Comparison of ENCODE assay signal across 20 cellular contexts in the genomic region with DNA sequence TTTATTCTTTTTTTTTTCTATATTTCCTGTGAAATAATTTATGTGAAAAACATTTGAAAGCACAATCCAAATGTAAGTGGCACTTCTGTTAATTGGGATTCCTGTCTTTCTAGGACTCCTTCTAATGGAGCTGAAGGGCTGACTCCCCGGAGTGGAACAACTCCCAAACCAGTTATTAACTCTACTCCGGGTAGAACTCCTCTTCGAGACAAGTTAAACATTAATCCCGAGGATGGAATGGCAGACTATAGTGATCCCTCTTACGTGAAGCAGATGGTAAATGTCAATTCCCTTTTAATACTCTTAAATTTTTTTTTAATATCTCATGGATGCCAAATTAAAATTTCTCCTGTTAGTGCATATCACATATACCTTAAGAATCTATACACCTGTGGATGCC. TPM values are rescaled to one million over a fixed set of nuclear protein-coding genes. Genes with fewer than 3 reads are reported as not detected.
DNase-seq lines count a peak whose midpoint lies in the region; ATAC-seq, FAIRE-seq and TF ChIP-seq lines count a peak whose summit lies in the region.
"Had no signal": no experiment of that assay in that cellular context is flagged by ENCODE, and none has a peak within 500 bp of the region (broad histone marks: within the 10 kb centered on the region; RNA-seq: fewer than 3 reads in every experiment).

No MANE protein-coding gene starts in this region.

- DNase-seq in right lobe of liver, result no peak
- DNase-seq in HepG2 (ENCODE audit: low spot score), result no peak
- DNase-seq in NCI-H2227 treated with DMSO at 0.1 percent for 48 hours (lab: John Stamatoyannopoulos, UW), result peak; percentile 73
- no peak for DNase-seq in left lobe of liver (ENCODE audit: low spot score)
- no peak for DNase-seq in WERI-Rb-1
- no peak for DNase-seq in anterior cingulate cortex (lab: John Stamatoyannopoulos, UW)
- DNase-seq in testis, result no peak
- DNase-seq: CD4-positive, alpha-beta memory T cell; DMS153; NCI-H1436; NCI-H2029; NCI-H2171 treated with DMSO at 0.1 percent for 48 hours; NCI-H748 treated with DMSO at 0.1 percent for 48 hours; PC-3; RPMI8226; SHP77 treated with DMSO at 0.1 percent for 48 hours; SK-N-SH had no signal

- TF ChIP-seq EP300 in HepG2 (IDR thresholded peaks at IDR 0.05; ENCODE audit: low read depth in 2 of 2, low read length in 2 of 2), result no peak
- no peak for TF ChIP-seq EP300 in HepG2 (CRISPR knock-in tag; IDR thresholded peaks at IDR 0.05; ENCODE audit: borderline replicate concordance)

- POLR2A ChIA-PET in HepG2 (lab: Yijun Ruan, JAX), result no interaction called here

- H3K27me3 ChIP-seq in right lobe of liver (no peaks in the 10 kb centered on the region), HepG2 (ENCODE audit: control insufficient read depth in 1 of 2, insufficient read depth in 2 of 2, low read length in 2 of 2) (no peaks in the 10 kb centered on the region), WERI-Rb-1 (ENCODE audit: insufficient read depth, low read depth, severe bottlenecking) (no peaks in the 10 kb centered on the region), testis (no peaks in the 10 kb centered on the region)
- H3K27me3 ChIP-seq: BLaER1 had no signal

- H3K9me3 ChIP-seq in right lobe of liver (no peaks in the 10 kb centered on the region), HepG2 (ENCODE audit: low read length) (no peaks in the 10 kb centered on the region), WERI-Rb-1 (ENCODE audit: severe bottlenecking) (no peaks in the 10 kb centered on the region), testis (no peaks in the 10 kb centered on the region)
- H3K9me3 ChIP-seq: SK-N-SH had no signal

- H3K4me1 ChIP-seq in right lobe of liver (peaks cover 0 to 11% (median 0%) of the 10 kb centered on the region in 4 donors), HepG2 (ENCODE audit: insufficient read depth, low read length) (peaks cover 5% of the 10 kb centered on the region; the same call in 1 of the 2 replicates), testis (no peaks in the 10 kb centered on the region)
- H3K4me1 ChIP-seq: BLaER1 had no signal

- TF ChIP-seq POLR2A in right lobe of liver (IDR thresholded peaks at IDR 0.05), result no peak
- no peak for TF ChIP-seq POLR2A in HepG2 (IDR thresholded peaks at IDR 0.05; ENCODE audit: insufficient read depth in 1 of 2, low read depth in 2 of 2, low read length in 2 of 2)
- TF ChIP-seq POLR2A in testis (IDR thresholded peaks at IDR 0.05), result no peak

- no peak overlapping the region for H3K9ac ChIP-seq in HepG2 (ENCODE audit: insufficient read depth, low read depth, low read length)
- H3K9ac ChIP-seq: BLaER1, SK-N-SH had no signal

- WGBS in right lobe of liver (ENCODE audit: insufficient coverage, low coverage, low lambda C conversion rate, missing lambda C conversion rate), result 47% methylated on average over 5 of the region's 5 CpGs
- WGBS in HepG2 (ENCODE audit: low lambda C conversion rate), result 73% methylated on average over 5 of the region's 5 CpGs
- 90 to 93% methylated on average over 5 of the region's 5 CpGs for WGBS in testis, 2 donors

- no peak overlapping the region for H3K4me3 ChIP-seq in right lobe of liver
- no peak overlapping the region for H3K4me3 ChIP-seq in HepG2 (replicated peaks in 1 of 3; ENCODE audit: insufficient read depth in 1 of 3, low read depth in 2 of 3, low read length in 3 of 3)
- H3K4me3 ChIP-seq in WERI-Rb-1 (ENCODE audit: low read depth, low read length), result no peak overlapping the region
- no peak overlapping the region for H3K4me3 ChIP-seq in testis
- H3K4me3 ChIP-seq: BLaER1, K562 had no signal

- H3K4me2 ChIP-seq in HepG2 (ENCODE audit: low read depth, low read length), result no peak overlapping the region
- H3K4me2 ChIP-seq: BLaER1, SK-N-SH had no signal

- H3K79me2 ChIP-seq in HepG2 (ENCODE audit: insufficient read depth, low read length), result peaks cover 2% of the 10 kb centered on the region

- peaks cover 4 to 79% (median 32%) of the 10 kb centered on the region in 4 donors for H3K36me3 ChIP-seq in right lobe of liver
- peaks cover 25 to 79% of the 10 kb centered on the region in 2 experiments for H3K36me3 ChIP-seq in HepG2 (replicated peaks in 1 of 2; ENCODE audit: control insufficient read depth in 1 of 2, insufficient read depth in 2 of 2, low read length in 2 of 2)
- H3K36me3 ChIP-seq in WERI-Rb-1, result peaks cover 92% of the 10 kb centered on the region
- H3K36me3 ChIP-seq in testis (ENCODE audit: low read depth, missing control alignments), result no peaks in the 10 kb centered on the region

- intact Hi-C loops in right lobe of liver (cut with DNase I) (no loop called here), HepG2 (cut with micrococcal nuclease; ENCODE audit: unreplicated experiment) (no loop called here), testis (cut with DNase I; ENCODE audit: low total_unique reads) (no loop called here)

- no TSS peak for BruUV-seq in HepG2 (replicated peaks; lab: Mats Ljungman, UMichigan)

- H3K27ac ChIP-seq in right lobe of liver, result no peak overlapping the region
- no peak overlapping the region for H3K27ac ChIP-seq in HepG2 (ENCODE audit: extremely low read length, insufficient read depth, low read length)
- no peak overlapping the region for H3K27ac ChIP-seq in WERI-Rb-1
- H3K27ac ChIP-seq in testis, result no peak overlapping the region
- H3K27ac ChIP-seq: BLaER1 had no signal

- no peak for TF ChIP-seq RAD21 in HepG2 (CRISPR knock-in tag; IDR thresholded peaks at IDR 0.05)

- in situ Hi-C loops in HepG2 (cut with HindIII; ENCODE audit: extremely low pct_ligation_motif_present, low pct_unique_long_range_greater_than_20kb), result no loop called here

- no peaks in the 10 kb centered on the region for H4K20me1 ChIP-seq in HepG2 (ENCODE audit: insufficient read depth, low read length)

- no peak overlapping the region for H2AFZ ChIP-seq in HepG2 (ENCODE audit: low read length)

- no peak for FAIRE-seq in HepG2 (lab: Jason Lieb, UNC)
- FAIRE-seq: A204.1, K562 had no signal

- TF ChIP-seq CTCF in right lobe of liver (IDR thresholded peaks at IDR 0.05) (no peak), HepG2 (CRISPR knock-in tag; IDR thresholded peaks at IDR 0.05) (no peak), WERI-Rb-1 (IDR thresholded peaks at IDR 0.05; ENCODE audit: low read depth, low read length) (no peak), testis (IDR thresholded peaks at IDR 0.05) (no peak)

- CTCF ChIA-PET in HepG2 (lab: Yijun Ruan, JAX; ENCODE audit: low intra/inter-chr PET ratio, low total read pairs), result no interaction called here

- ATAC-seq in right lobe of liver (peak; percentile 52 to 85 (median 62)), HepG2 (no peak), left lobe of liver (peak; percentile 84)
- ATAC-seq: K562, PC-3 had no signal

TF ChIP-seq in HepG2, 621 proteins besides CTCF, POLR2A, EP300 and RAD21 (continues in another document):
- TF ChIP-seq, protein P1, sequence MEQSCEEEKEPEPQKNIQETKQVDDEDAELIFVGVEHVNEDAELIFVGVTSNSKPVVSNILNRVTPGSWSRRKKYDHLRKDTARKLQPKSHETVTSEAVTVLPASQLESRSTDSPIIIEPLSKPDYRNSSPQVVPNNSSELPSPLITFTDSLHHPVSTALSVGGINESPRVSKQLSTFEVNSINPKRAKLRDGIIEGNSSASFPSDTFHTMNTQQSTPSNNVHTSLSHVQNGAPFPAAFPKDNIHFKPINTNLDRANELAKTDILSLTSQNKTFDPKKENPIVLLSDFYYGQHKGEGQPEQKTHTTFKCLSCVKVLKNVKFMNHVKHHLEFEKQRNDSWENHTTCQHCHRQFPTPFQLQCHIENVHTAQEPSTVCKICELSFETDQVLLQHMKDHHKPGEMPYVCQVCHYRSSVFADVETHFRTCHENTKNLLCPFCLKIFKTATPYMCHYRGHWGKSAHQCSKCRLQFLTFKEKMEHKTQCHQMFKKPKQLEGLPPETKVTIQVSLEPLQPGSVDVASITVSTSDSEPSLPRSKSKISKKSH (CRISPR knock-in tag; IDR thresholded peaks at IDR 0.05; ENCODE audit: borderline replicate concordance), result no peak
- TF ChIP-seq HOXA7 (CRISPR knock-in tag; IDR thresholded peaks at IDR 0.05), result no peak
- no peak for TF ChIP-seq ETV6 (CRISPR knock-in tag; conservative IDR thresholded peaks at IDR 0.05)
- no peak for TF ChIP-seq IKZF4 (CRISPR knock-in tag; IDR thresholded peaks at IDR 0.05; ENCODE audit: borderline replicate concordance, low read depth, not compliant biosample characterization)
- TF ChIP-seq ZNF30 (CRISPR knock-in tag; IDR thresholded peaks at IDR 0.05), result no peak
- TF ChIP-seq ZNF207 (IDR thresholded peaks at IDR 0.05; ENCODE audit: borderline replicate concordance), result no peak

RNA-seq across cellular contexts. Expression of a gene that starts 35.0 kb away (rescaled TPM):
- total RNA-seq in right lobe of liver (10 to 100 TPM in 5 of 6 experiments, 1 to 10 TPM in 1; 9.2 to 13.0 (median 11.2) TPM), HepG2 (2016; rRNA removed; fragmentation: Illumina TruSeq; extraction: Trizol) (34.2 and 54.5 TPM in 2 replicates), left lobe of liver (10.2 TPM), testis (10 to 100 TPM; 20.3 to 20.5 TPM)
- total RNA-seq in HepG2 (2016; cell fraction: cytosol; rRNA removed; fragmentation: Illumina TruSeq; extraction: Trizol; ENCODE audit: low read depth), result 3.6 and 4.7 TPM in 2 replicates
- 33.7 and 54.6 TPM in 2 replicates for total RNA-seq in HepG2 (2016; cell fraction: insoluble cytoplasmic fraction; rRNA removed; fragmentation: Illumina TruSeq; extraction: Trizol)
- 9.5 and 11.3 TPM in 2 replicates for total RNA-seq in HepG2 (2016; cell fraction: membrane; rRNA removed; fragmentation: Illumina TruSeq; extraction: Trizol)
- 28.9 and 29.6 TPM in 2 replicates for total RNA-seq in HepG2 (2016; cell fraction: nucleus; rRNA removed; fragmentation: Illumina TruSeq; extraction: Trizol)
- polyA plus RNA-seq in HepG2 (2011; rRNA removed) (8.5 and 11.0 TPM in 2 replicates), testis (ENCODE audit: insufficient read depth, low read depth, low replicate concordance) (19.7 TPM)
- polyA plus RNA-seq in HepG2 (2011; cell fraction: cytosol; rRNA removed), result 5.3 and 7.0 TPM in 2 replicates
- polyA plus RNA-seq in HepG2 (2011; cell fraction: nucleus; rRNA removed), result 4.6 and 4.7 TPM in 2 replicates
- 11.9 and 15.6 TPM in 2 replicates for polyA plus RNA-seq in HepG2 (2012)
- 1.3 and 1.5 TPM in 2 replicates for polyA plus RNA-seq in HepG2 (2016; cell fraction: cytosol; fragmentation: Illumina TruSeq; extraction: Trizol; ENCODE audit: low read depth)
- polyA plus RNA-seq in HepG2 (2016; cell fraction: insoluble cytoplasmic fraction; fragmentation: Illumina TruSeq; extraction: Trizol; ENCODE audit: low read depth), result 36.3 and 37.4 TPM in 2 replicates
- 2.6 and 3.2 TPM in 2 replicates for polyA plus RNA-seq in HepG2 (2016; cell fraction: membrane; fragmentation: Illumina TruSeq; extraction: Trizol; ENCODE audit: low read depth)
- polyA plus RNA-seq in HepG2 (2016; cell fraction: nucleus; fragmentation: Illumina TruSeq; extraction: Trizol; ENCODE audit: insufficient read depth, low read depth), result 17.6 and 18.0 TPM in 2 replicates
- 8.3 and 17.7 TPM in 2 replicates for polyA minus RNA-seq in HepG2 (2011; rRNA and poly(A)+ RNA removed; ENCODE audit: low replicate concordance)
- 14.9 and 15.7 TPM in 2 replicates for polyA minus RNA-seq in HepG2 (2011; cell fraction: cytosol; rRNA and poly(A)+ RNA removed)
- polyA minus RNA-seq in HepG2 (2011; cell fraction: nucleus; rRNA and poly(A)+ RNA removed), result 32.6 and 34.1 TPM in 2 replicates
